23 cellular contexts compared by ENCODE assay signal in genomic region chr2:172131713-172132555, GRCh38. TPM values are rescaled to one million over a fixed set of nuclear protein-coding genes. Genes with fewer than 3 reads are reported as not detected.
"Had no signal": no experiment of that assay in that cellular context is flagged by ENCODE, and none has a peak within 500 bp of the region (broad histone marks: within the 10 kb centered on the region; RNA-seq: fewer than 3 reads in every experiment).

No MANE protein-coding gene starts in this region.

- H3K9me3 ChIP-seq: ovary, sigmoid colon had no signal

- H3K4me3 ChIP-seq: ovary, sigmoid colon, spleen had no signal

- FAIRE-seq: TTC549 had no signal

- H3K27me3 ChIP-seq: brain microvascular endothelial cell, ovary, sigmoid colon had no signal

- H3K4me1 ChIP-seq: sigmoid colon, spleen had no signal

- H3K36me3 ChIP-seq: brain microvascular endothelial cell, ovary, sigmoid colon, spleen had no signal

- DNase-seq: activated CD4-positive, alpha-beta T cell treated with anti-CD3 and anti-CD28 coated beads, Interleukin-2, amount 10 ng/mL, durations not matched to agents 7 days and 5 days; activated CD4-positive, CD25-positive, alpha-beta regulatory T cell; activated gamma-delta T cell treated with Interleukin-2 at 50 U/mL for 16 hours; activated naive CD8-positive, alpha-beta T cell treated with anti-CD3 and anti-CD28 coated beads for 36 hours; anterior cingulate cortex; brain microvascular endothelial cell; effector memory CD4-positive, alpha-beta T cell; foreskin melanocyte; head of caudate nucleus; kidney glomerular epithelial cell; left ventricle myocardium superior; ovary; sigmoid colon; spleen; stimulated activated CD4-positive, alpha-beta T cell treated with anti-CD3 and anti-CD28 coated beads, Interleukin-1b, Interleukin-23, amount 100 ng/mL, for 48 hours; SW 1271 had no signal

- H3K27ac ChIP-seq: brain microvascular endothelial cell, epithelial cell of prostate, ovary, sigmoid colon, spleen had no signal

RNA-seq across cellular contexts. Expression of gene DLX2, which starts 29.2 kb away (rescaled TPM):
- total RNA-seq: activated CD4-positive, alpha-beta T cell treated with anti-CD3 and anti-CD28 coated beads, Interleukin-2, amount 10 ng/mL, durations not matched to agents 7 days and 5 days; activated naive CD8-positive, alpha-beta T cell treated with anti-CD3 and anti-CD28 coated beads for 36 hours; fibroblast of lung; left ventricle myocardium superior; mesenteric fat pad; pulmonary artery endothelial cell; spleen; T-helper 2 cell treated with Interferon-gamma antibody and Interleukin-4, amounts not matched to agents 100 ng/mL and 5 ng/mL, for 36 hours; urinary bladder had no signal

RNA-seq across cellular contexts. Expression of gene DLX1, which starts 46.6 kb away (rescaled TPM):
- total RNA-seq: activated CD4-positive, alpha-beta T cell treated with anti-CD3 and anti-CD28 coated beads, Interleukin-2, amount 10 ng/mL, durations not matched to agents 7 days and 5 days; fibroblast of lung; left ventricle myocardium superior; spleen; T-helper 2 cell treated with Interferon-gamma antibody and Interleukin-4, amounts not matched to agents 100 ng/mL and 5 ng/mL, for 36 hours had no signal
